1 cellular context compared by ENCODE assay signal in the genomic region with DNA sequence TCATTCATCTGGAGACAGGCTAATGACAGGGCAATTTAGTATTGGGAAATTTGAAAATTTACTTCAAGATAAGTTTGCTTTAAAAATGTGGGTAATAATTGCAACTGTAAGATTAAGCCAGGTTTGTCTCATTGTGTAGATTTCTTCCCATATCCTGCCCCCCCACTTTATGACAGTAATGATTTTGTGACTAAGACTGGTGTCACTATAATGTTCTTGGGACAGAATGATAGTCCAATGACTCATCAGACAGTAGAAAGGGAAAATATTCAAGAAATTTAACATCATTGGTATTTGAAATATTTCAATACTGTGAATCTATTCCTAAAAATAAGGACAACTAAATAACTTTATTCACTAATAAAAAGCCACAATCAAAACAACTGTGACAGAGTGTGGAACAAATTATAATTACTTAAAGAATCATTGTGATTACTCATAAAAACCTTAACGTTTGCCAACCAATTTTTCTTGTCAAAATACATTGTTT.
A peak's percentile ranks its signal among the peaks of the same experiment; 100 is the strongest.
TF ChIP-seq lines count a peak whose summit lies in the region.

No MANE protein-coding gene starts in this region.

TF ChIP-seq in K562, 482 proteins besides CTCF, POLR2A, EP300 and RAD21 (continues in another document):
- TF ChIP-seq L3MBTL2 (IDR thresholded peaks at IDR 0.05) (no peak), MAFF (IDR thresholded peaks at IDR 0.05; ENCODE audit: low read length) (no peak), ZNF717 (CRISPR knock-in tag; IDR thresholded peaks at IDR 0.05) (no peak), PTTG1 (tag; IDR thresholded peaks at IDR 0.05; ENCODE audit: low read depth) (no peak), LCOR (CRISPR knock-in tag; IDR thresholded peaks at IDR 0.05) (no peak), ZKSCAN8 (CRISPR knock-in tag; IDR thresholded peaks at IDR 0.05) (no peak), ZNF384 (IDR thresholded peaks at IDR 0.05; ENCODE audit: low read depth, low read length) (no peak), PRMT5 (CRISPR knock-in tag; IDR thresholded peaks at IDR 0.05) (no peak), FOS (IDR thresholded peaks at IDR 0.05; ENCODE audit: extremely low read depth, insufficient read length) (no peak), SRSF9 (IDR thresholded peaks at IDR 0.05; ENCODE audit: borderline replicate concordance, low read depth, low read length) (no peak), PURB (CRISPR knock-in tag; IDR thresholded peaks at IDR 0.05; ENCODE audit: low read depth) (no peak), TAF7 (tag; IDR thresholded peaks at IDR 0.05) (no peak), NR3C1 (CRISPR knock-in tag; IDR thresholded peaks at IDR 0.05) (no peak), JUN (IDR thresholded peaks at IDR 0.05; ENCODE audit: borderline replicate concordance, low read depth, low read length) (0 out of 2 replicates have a peak, but pooled peaks have one; percentile 20), JUN (CRISPR knock-in tag; IDR thresholded peaks at IDR 0.05; ENCODE audit: borderline replicate concordance) (no peak), CBX8 (IDR thresholded peaks at IDR 0.05; ENCODE audit: borderline replicate concordance, extremely low read depth, low read depth, low read length, poor library complexity, severe bottlenecking) (no peak), ZNF24 (IDR thresholded peaks at IDR 0.05) (no peak), ZC3H8 (IDR thresholded peaks at IDR 0.05) (no peak), ZNF197 (CRISPR knock-in tag; IDR thresholded peaks at IDR 0.05; ENCODE audit: low read depth) (no peak), FOSL1 (tag; conservative IDR thresholded peaks at IDR 0.05) (peak; percentile 94), TRIM28 (IDR thresholded peaks at IDR 0.05) (no peak), BRD9 (IDR thresholded peaks at IDR 0.05; ENCODE audit: low read depth, partially characterized antibody) (no peak), HDAC3 (IDR thresholded peaks at IDR 0.05; ENCODE audit: borderline replicate concordance, partially characterized antibody) (no peak)
- TF ChIP-seq, protein P1, sequence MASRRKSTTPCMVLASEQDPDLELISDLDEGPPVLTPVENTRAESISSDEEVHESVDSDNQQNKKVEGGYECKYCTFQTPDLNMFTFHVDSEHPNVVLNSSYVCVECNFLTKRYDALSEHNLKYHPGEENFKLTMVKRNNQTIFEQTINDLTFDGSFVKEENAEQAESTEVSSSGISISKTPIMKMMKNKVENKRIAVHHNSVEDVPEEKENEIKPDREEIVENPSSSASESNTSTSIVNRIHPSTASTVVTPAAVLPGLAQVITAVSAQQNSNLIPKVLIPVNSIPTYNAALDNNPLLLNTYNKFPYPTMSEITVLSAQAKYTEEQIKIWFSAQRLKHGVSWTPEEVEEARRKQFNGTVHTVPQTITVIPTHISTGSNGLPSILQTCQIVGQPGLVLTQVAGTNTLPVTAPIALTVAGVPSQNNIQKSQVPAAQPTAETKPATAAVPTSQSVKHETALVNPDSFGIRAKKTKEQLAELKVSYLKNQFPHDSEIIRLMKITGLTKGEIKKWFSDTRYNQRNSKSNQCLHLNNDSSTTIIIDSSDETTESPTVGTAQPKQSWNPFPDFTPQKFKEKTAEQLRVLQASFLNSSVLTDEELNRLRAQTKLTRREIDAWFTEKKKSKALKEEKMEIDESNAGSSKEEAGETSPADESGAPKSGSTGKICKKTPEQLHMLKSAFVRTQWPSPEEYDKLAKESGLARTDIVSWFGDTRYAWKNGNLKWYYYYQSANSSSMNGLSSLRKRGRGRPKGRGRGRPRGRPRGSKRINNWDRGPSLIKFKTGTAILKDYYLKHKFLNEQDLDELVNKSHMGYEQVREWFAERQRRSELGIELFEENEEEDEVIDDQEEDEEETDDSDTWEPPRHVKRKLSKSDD (conservative IDR thresholded peaks at IDR 0.05; ENCODE audit: low read length), result no peak
- TF ChIP-seq, protein P2, sequence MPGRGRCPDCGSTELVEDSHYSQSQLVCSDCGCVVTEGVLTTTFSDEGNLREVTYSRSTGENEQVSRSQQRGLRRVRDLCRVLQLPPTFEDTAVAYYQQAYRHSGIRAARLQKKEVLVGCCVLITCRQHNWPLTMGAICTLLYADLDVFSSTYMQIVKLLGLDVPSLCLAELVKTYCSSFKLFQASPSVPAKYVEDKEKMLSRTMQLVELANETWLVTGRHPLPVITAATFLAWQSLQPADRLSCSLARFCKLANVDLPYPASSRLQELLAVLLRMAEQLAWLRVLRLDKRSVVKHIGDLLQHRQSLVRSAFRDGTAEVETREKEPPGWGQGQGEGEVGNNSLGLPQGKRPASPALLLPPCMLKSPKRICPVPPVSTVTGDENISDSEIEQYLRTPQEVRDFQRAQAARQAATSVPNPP (IDR thresholded peaks at IDR 0.05; ENCODE audit: borderline replicate concordance, insufficient read depth, insufficient read length), result no peak
- TF ChIP-seq, protein P3, sequence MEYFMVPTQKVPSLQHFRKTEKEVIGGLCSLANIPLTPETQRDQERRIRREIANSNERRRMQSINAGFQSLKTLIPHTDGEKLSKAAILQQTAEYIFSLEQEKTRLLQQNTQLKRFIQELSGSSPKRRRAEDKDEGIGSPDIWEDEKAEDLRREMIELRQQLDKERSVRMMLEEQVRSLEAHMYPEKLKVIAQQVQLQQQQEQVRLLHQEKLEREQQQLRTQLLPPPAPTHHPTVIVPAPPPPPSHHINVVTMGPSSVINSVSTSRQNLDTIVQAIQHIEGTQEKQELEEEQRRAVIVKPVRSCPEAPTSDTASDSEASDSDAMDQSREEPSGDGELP (CRISPR knock-in tag; IDR thresholded peaks at IDR 0.05; ENCODE audit: borderline replicate concordance), result no peak
- TF ChIP-seq, protein P4, sequence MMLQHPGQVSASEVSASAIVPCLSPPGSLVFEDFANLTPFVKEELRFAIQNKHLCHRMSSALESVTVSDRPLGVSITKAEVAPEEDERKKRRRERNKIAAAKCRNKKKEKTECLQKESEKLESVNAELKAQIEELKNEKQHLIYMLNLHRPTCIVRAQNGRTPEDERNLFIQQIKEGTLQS (IDR thresholded peaks at IDR 0.05), result peak; percentile 80
- TF ChIP-seq, protein P4 (CRISPR knock-in tag; conservative IDR thresholded peaks at IDR 0.05), result no peak
- TF ChIP-seq, protein P5, sequence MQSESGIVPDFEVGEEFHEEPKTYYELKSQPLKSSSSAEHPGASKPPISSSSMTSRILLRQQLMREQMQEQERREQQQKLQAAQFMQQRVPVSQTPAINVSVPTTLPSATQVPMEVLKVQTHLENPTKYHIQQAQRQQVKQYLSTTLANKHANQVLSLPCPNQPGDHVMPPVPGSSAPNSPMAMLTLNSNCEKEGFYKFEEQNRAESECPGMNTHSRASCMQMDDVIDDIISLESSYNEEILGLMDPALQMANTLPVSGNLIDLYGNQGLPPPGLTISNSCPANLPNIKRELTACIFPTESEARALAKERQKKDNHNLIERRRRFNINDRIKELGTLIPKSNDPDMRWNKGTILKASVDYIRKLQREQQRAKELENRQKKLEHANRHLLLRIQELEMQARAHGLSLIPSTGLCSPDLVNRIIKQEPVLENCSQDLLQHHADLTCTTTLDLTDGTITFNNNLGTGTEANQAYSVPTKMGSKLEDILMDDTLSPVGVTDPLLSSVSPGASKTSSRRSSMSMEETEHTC (IDR thresholded peaks at IDR 0.05), result no peak
- TF ChIP-seq, protein P6, sequence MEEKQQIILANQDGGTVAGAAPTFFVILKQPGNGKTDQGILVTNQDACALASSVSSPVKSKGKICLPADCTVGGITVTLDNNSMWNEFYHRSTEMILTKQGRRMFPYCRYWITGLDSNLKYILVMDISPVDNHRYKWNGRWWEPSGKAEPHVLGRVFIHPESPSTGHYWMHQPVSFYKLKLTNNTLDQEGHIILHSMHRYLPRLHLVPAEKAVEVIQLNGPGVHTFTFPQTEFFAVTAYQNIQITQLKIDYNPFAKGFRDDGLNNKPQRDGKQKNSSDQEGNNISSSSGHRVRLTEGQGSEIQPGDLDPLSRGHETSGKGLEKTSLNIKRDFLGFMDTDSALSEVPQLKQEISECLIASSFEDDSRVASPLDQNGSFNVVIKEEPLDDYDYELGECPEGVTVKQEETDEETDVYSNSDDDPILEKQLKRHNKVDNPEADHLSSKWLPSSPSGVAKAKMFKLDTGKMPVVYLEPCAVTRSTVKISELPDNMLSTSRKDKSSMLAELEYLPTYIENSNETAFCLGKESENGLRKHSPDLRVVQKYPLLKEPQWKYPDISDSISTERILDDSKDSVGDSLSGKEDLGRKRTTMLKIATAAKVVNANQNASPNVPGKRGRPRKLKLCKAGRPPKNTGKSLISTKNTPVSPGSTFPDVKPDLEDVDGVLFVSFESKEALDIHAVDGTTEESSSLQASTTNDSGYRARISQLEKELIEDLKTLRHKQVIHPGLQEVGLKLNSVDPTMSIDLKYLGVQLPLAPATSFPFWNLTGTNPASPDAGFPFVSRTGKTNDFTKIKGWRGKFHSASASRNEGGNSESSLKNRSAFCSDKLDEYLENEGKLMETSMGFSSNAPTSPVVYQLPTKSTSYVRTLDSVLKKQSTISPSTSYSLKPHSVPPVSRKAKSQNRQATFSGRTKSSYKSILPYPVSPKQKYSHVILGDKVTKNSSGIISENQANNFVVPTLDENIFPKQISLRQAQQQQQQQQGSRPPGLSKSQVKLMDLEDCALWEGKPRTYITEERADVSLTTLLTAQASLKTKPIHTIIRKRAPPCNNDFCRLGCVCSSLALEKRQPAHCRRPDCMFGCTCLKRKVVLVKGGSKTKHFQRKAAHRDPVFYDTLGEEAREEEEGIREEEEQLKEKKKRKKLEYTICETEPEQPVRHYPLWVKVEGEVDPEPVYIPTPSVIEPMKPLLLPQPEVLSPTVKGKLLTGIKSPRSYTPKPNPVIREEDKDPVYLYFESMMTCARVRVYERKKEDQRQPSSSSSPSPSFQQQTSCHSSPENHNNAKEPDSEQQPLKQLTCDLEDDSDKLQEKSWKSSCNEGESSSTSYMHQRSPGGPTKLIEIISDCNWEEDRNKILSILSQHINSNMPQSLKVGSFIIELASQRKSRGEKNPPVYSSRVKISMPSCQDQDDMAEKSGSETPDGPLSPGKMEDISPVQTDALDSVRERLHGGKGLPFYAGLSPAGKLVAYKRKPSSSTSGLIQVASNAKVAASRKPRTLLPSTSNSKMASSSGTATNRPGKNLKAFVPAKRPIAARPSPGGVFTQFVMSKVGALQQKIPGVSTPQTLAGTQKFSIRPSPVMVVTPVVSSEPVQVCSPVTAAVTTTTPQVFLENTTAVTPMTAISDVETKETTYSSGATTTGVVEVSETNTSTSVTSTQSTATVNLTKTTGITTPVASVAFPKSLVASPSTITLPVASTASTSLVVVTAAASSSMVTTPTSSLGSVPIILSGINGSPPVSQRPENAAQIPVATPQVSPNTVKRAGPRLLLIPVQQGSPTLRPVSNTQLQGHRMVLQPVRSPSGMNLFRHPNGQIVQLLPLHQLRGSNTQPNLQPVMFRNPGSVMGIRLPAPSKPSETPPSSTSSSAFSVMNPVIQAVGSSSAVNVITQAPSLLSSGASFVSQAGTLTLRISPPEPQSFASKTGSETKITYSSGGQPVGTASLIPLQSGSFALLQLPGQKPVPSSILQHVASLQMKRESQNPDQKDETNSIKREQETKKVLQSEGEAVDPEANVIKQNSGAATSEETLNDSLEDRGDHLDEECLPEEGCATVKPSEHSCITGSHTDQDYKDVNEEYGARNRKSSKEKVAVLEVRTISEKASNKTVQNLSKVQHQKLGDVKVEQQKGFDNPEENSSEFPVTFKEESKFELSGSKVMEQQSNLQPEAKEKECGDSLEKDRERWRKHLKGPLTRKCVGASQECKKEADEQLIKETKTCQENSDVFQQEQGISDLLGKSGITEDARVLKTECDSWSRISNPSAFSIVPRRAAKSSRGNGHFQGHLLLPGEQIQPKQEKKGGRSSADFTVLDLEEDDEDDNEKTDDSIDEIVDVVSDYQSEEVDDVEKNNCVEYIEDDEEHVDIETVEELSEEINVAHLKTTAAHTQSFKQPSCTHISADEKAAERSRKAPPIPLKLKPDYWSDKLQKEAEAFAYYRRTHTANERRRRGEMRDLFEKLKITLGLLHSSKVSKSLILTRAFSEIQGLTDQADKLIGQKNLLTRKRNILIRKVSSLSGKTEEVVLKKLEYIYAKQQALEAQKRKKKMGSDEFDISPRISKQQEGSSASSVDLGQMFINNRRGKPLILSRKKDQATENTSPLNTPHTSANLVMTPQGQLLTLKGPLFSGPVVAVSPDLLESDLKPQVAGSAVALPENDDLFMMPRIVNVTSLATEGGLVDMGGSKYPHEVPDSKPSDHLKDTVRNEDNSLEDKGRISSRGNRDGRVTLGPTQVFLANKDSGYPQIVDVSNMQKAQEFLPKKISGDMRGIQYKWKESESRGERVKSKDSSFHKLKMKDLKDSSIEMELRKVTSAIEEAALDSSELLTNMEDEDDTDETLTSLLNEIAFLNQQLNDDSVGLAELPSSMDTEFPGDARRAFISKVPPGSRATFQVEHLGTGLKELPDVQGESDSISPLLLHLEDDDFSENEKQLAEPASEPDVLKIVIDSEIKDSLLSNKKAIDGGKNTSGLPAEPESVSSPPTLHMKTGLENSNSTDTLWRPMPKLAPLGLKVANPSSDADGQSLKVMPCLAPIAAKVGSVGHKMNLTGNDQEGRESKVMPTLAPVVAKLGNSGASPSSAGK (IDR thresholded peaks at IDR 0.05), result no peak
- TF ChIP-seq, protein P7, sequence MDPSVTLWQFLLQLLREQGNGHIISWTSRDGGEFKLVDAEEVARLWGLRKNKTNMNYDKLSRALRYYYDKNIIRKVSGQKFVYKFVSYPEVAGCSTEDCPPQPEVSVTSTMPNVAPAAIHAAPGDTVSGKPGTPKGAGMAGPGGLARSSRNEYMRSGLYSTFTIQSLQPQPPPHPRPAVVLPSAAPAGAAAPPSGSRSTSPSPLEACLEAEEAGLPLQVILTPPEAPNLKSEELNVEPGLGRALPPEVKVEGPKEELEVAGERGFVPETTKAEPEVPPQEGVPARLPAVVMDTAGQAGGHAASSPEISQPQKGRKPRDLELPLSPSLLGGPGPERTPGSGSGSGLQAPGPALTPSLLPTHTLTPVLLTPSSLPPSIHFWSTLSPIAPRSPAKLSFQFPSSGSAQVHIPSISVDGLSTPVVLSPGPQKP (CRISPR knock-in tag; IDR thresholded peaks at IDR 0.05), result no peak
- TF ChIP-seq, protein P8, sequence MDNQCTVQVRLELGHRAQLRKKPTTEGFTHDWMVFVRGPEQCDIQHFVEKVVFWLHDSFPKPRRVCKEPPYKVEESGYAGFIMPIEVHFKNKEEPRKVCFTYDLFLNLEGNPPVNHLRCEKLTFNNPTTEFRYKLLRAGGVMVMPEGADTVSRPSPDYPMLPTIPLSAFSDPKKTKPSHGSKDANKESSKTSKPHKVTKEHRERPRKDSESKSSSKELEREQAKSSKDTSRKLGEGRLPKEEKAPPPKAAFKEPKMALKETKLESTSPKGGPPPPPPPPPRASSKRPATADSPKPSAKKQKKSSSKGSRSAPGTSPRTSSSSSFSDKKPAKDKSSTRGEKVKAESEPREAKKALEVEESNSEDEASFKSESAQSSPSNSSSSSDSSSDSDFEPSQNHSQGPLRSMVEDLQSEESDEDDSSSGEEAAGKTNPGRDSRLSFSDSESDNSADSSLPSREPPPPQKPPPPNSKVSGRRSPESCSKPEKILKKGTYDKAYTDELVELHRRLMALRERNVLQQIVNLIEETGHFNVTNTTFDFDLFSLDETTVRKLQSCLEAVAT (IDR thresholded peaks at IDR 0.05), result no peak
- TF ChIP-seq, protein P9, sequence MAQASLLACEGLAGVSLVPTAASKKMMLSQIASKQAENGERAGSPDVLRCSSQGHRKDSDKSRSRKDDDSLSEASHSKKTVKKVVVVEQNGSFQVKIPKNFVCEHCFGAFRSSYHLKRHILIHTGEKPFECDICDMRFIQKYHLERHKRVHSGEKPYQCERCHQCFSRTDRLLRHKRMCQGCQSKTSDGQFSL (CRISPR knock-in tag; IDR thresholded peaks at IDR 0.05), result peak; percentile 30; the same call in 1 of the 2 replicates
- TF ChIP-seq, protein P9 (tag; IDR thresholded peaks at IDR 0.05), result no peak
